25 cellular contexts compared by ENCODE assay signal in the genomic region with DNA sequence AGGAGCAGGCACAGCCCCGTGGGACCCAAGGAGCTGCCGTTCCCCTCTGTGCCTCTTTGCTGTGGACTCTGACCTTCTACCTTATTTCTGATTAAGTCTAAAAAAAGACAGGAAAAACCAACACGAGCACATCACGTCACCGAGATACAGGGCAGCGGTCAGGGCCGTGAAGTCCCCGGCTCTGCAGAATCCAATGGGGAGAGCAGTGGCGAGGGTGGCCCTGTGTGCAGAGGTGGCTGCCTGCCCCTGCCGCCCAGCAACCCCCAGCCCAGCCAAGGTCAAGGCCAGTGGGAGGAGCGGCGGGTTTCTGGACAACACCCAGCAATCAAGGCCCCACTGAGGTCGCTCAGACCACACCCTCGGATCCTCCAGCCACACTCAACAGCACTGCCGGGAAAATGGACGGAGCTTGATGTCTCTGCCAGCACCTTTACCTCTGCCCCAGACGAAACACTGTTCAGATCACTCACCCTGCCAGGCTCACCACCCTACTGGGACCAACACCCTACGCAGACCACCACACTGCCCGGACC. TPM values are rescaled to one million over a fixed set of nuclear protein-coding genes. Genes with fewer than 3 reads are reported as not detected.
A peak's percentile ranks its signal among the peaks of the same experiment; 100 is the strongest.
DNase-seq lines count a peak whose midpoint lies in the region; ATAC-seq, FAIRE-seq and TF ChIP-seq lines count a peak whose summit lies in the region.
"Had no signal": no experiment of that assay in that cellular context is flagged by ENCODE, and none has a peak within 500 bp of the region (broad histone marks: within the 10 kb centered on the region; RNA-seq: fewer than 3 reads in every experiment).

No MANE protein-coding gene starts in this region.

- H3K27me3 ChIP-seq in GM12878 (replicated peaks in 1 of 2; ENCODE audit: control insufficient read depth in 2 of 2, insufficient read depth in 2 of 2, low read length in 1 of 2) = no peaks in the 10 kb centered on the region
- H3K27me3 ChIP-seq: MG63, uterus had no signal

- 18% methylated on average over 19 of the region's 19 CpGs for WGBS in GM12878 (ENCODE audit: insufficient coverage, insufficient replicate concordance, low lambda C conversion rate, missing lambda C conversion rate)

- H3K79me2 ChIP-seq in GM12878 (ENCODE audit: control insufficient read depth, insufficient read depth, low read length) = no peaks in the 10 kb centered on the region
- H3K79me2 ChIP-seq: parathyroid adenoma had no signal

- no peaks in the 10 kb centered on the region for H3K9me3 ChIP-seq in GM12878 (replicated peaks; ENCODE audit: control insufficient read depth, insufficient read depth, low read length)
- H3K9me3 ChIP-seq: MG63, uterus had no signal

- TF ChIP-seq RAD21 in GM12878 (IDR thresholded peaks at IDR 0.05; ENCODE audit: insufficient read depth, low read depth, low read length) = no peak

- TF ChIP-seq CTCF in GM12878 (IDR thresholded peaks at IDR 0.05 in 2 of 3, conservative IDR thresholded peaks at IDR 0.05 in 1 of 3; ENCODE audit: control insufficient read depth in 2 of 3, extremely low read depth in 1 of 3, insufficient read depth in 1 of 3, low read depth in 3 of 3, low read length in 3 of 3) = no peak

- TF ChIP-seq POLR2A in GM12878 (IDR thresholded peaks at IDR 0.05; ENCODE audit: low read depth, low read length) = no peak

- H3K27me3 Mint-ChIP-seq in activated T-cell treated with anti-CD3 and anti-CD28 coated beads, Interleukin-2, amount 50 U/mL, for 24 hours = peaks cover 26% of the 10 kb centered on the region
- H3K27me3 Mint-ChIP-seq in activated T-cell treated with anti-CD3 and anti-CD28 coated beads, Interleukin-2, amount 50 U/mL, for 4 hours (ENCODE audit: low read depth) = peaks cover 16% of the 10 kb centered on the region
- peaks cover 38% of the 10 kb centered on the region for H3K27me3 Mint-ChIP-seq in stimulated activated naive CD8-positive, alpha-beta T cell treated with anti-CD3 and anti-CD28 coated beads, Interleukin-15, amount 100 ng/mL, for 72 hours

- H3K4me1 Mint-ChIP-seq in activated T-cell treated with anti-CD3 and anti-CD28 coated beads, Interleukin-2, amount 50 U/mL, for 24 hours (ENCODE audit: low read depth) = no peaks in the 10 kb centered on the region
- no peaks in the 10 kb centered on the region for H3K4me1 Mint-ChIP-seq in activated T-cell treated with anti-CD3 and anti-CD28 coated beads, Interleukin-2, amount 50 U/mL, for 4 hours (ENCODE audit: low read depth)
- H3K4me1 Mint-ChIP-seq in stimulated activated naive CD8-positive, alpha-beta T cell treated with anti-CD3 and anti-CD28 coated beads, Interleukin-15, amount 100 ng/mL, for 72 hours = no peaks in the 10 kb centered on the region
- H3K4me1 Mint-ChIP-seq: central memory CD8-positive, alpha-beta T cell; T-cell had no signal

- no peak overlapping the region for H3K4me3 Mint-ChIP-seq in activated T-cell treated with anti-CD3 and anti-CD28 coated beads, Interleukin-2, amount 50 U/mL, for 24 hours
- H3K4me3 Mint-ChIP-seq in activated T-cell treated with anti-CD3 and anti-CD28 coated beads, Interleukin-2, amount 50 U/mL, for 4 hours = no peak overlapping the region
- H3K4me3 Mint-ChIP-seq in stimulated activated naive CD8-positive, alpha-beta T cell treated with anti-CD3 and anti-CD28 coated beads, Interleukin-15, amount 100 ng/mL, for 72 hours = no peak overlapping the region
- H3K4me3 Mint-ChIP-seq: central memory CD8-positive, alpha-beta T cell; naive B cell; T-cell had no signal

- DNase-seq in activated T-cell treated with anti-CD3 and anti-CD28 coated beads, Interleukin-2, amount 50 U/mL, for 24 hours = peak; percentile 17
- no peak for DNase-seq in activated T-cell treated with anti-CD3 and anti-CD28 coated beads, Interleukin-2, amount 50 U/mL, for 4 hours
- no peak for DNase-seq in GM12878 (ENCODE audit: low read depth, low spot score)
- DNase-seq in mesenteric fat pad (ENCODE audit: low spot score) = peak; percentile 81
- no peak for DNase-seq in stimulated activated naive CD8-positive, alpha-beta T cell treated with anti-CD3 and anti-CD28 coated beads, Interleukin-15, amount 100 ng/mL, for 72 hours
- DNase-seq in AG08395 (ENCODE audit: low spot score) = no peak
- no peak for DNase-seq in HUDEP-2 (lab: John Stamatoyannopoulos, UW; ENCODE audit: unreplicated experiment in 76 of 76)
- DNase-seq: activated CD4-positive, alpha-beta T cell treated with anti-CD3 and anti-CD28 coated beads, Interleukin-2, amount 50 U/mL, for 1 hour; activated naive CD4-positive, alpha-beta T cell treated with Interleukin-2 at 50 U/mL for 16 hours; foreskin keratinocyte; IMR-90; MG63; naive B cell; NCI-H1417 treated with DMSO at 0.1 percent for 48 hours; NCI-H748 treated with DMSO at 0.1 percent for 48 hours; uterus had no signal

- no peak overlapping the region for H3K4me3 ChIP-seq in GM12878
- H3K4me3 ChIP-seq: BLaER1 treated with 17β-estradiol and CSF1 and Interleukin-3, amounts not matched to agents 10 nM and 100 nM; MG63; skin epidermis; uterus had no signal

- no peak overlapping the region for H3K27ac Mint-ChIP-seq in activated T-cell treated with anti-CD3 and anti-CD28 coated beads, Interleukin-2, amount 50 U/mL, for 24 hours
- no peak overlapping the region for H3K27ac Mint-ChIP-seq in stimulated activated naive CD8-positive, alpha-beta T cell treated with anti-CD3 and anti-CD28 coated beads, Interleukin-15, amount 100 ng/mL, for 72 hours
- H3K27ac Mint-ChIP-seq: T-cell had no signal

- FAIRE-seq in GM12878 (lab: Jason Lieb, UNC) = no peak
- FAIRE-seq: A204.1, D721Med, GM18507 had no signal

- no peak overlapping the region for H3K27ac ChIP-seq in GM12878 (ENCODE audit: control insufficient read depth, insufficient read depth)
- H3K27ac ChIP-seq: BLaER1 treated with 17β-estradiol and CSF1 and Interleukin-3, amounts not matched to agents 10 nM and 100 nM; foreskin keratinocyte; parathyroid adenoma; skin epidermis; uterus had no signal

- in situ Hi-C loops in GM12878 (cut with MboI) = loop anchor here (5.0 kb wide), 1 partner anchor 35 kb away; no protein-coding TSS in a partner anchor

- H3K36me3 Mint-ChIP-seq in activated T-cell treated with anti-CD3 and anti-CD28 coated beads, Interleukin-2, amount 50 U/mL, for 24 hours (ENCODE audit: low read depth) = no peaks in the 10 kb centered on the region
- H3K36me3 Mint-ChIP-seq in activated T-cell treated with anti-CD3 and anti-CD28 coated beads, Interleukin-2, amount 50 U/mL, for 4 hours (ENCODE audit: insufficient read depth) = no peaks in the 10 kb centered on the region
- H3K36me3 Mint-ChIP-seq: naive B cell, T-cell had no signal

- ATAC-seq in activated T-cell treated with anti-CD3 and anti-CD28 coated beads, Interleukin-2, amount 50 U/mL, for 4 hours = no peak
- peak; percentile 36; the same call in 2 of the 3 replicates for ATAC-seq in GM12878
- ATAC-seq in stimulated activated naive CD8-positive, alpha-beta T cell treated with anti-CD3 and anti-CD28 coated beads, Interleukin-15, amount 100 ng/mL, for 72 hours = peak; percentile 19
- ATAC-seq in HG02884 (IDR thresholded peaks at IDR 0.05; ENCODE audit: unreplicated experiment) = no peak
- ATAC-seq: foreskin keratinocyte, T-cell had no signal

- H3K9me3 Mint-ChIP-seq in activated T-cell treated with anti-CD3 and anti-CD28 coated beads, Interleukin-2, amount 50 U/mL, for 24 hours = no peaks in the 10 kb centered on the region
- no peaks in the 10 kb centered on the region for H3K9me3 Mint-ChIP-seq in activated T-cell treated with anti-CD3 and anti-CD28 coated beads, Interleukin-2, amount 50 U/mL, for 4 hours
- H3K9me3 Mint-ChIP-seq in stimulated activated naive CD8-positive, alpha-beta T cell treated with anti-CD3 and anti-CD28 coated beads, Interleukin-15, amount 100 ng/mL, for 72 hours = no peaks in the 10 kb centered on the region
- H3K9me3 Mint-ChIP-seq: central memory CD8-positive, alpha-beta T cell; T-cell had no signal

- H3K4me2 ChIP-seq in GM12878 (ENCODE audit: control insufficient read depth, insufficient read depth) = no peak overlapping the region
- H3K4me2 ChIP-seq: BLaER1 treated with 17β-estradiol and CSF1 and Interleukin-3, amounts not matched to agents 10 nM and 100 nM had no signal

- H3K36me3 ChIP-seq in GM12878 (ENCODE audit: control insufficient read depth in 2 of 2, insufficient read depth in 2 of 2, low read length in 1 of 2) = no peaks in the 10 kb centered on the region
- H3K36me3 ChIP-seq: BLaER1 treated with 17β-estradiol and CSF1 and Interleukin-3, amounts not matched to agents 10 nM and 100 nM; MG63; uterus had no signal

- H2AFZ ChIP-seq in GM12878 (ENCODE audit: control insufficient read depth, low read depth, low read length) = no peak overlapping the region
- H2AFZ ChIP-seq: parathyroid adenoma had no signal

- SMC1A ChIA-PET in GM12878 (lab: Charles Lee; ENCODE audit: uncharacterized antibody, unreplicated experiment) = no interaction called here

- no peak for TF ChIP-seq EP300 in GM12878 (IDR thresholded peaks at IDR 0.05; ENCODE audit: borderline replicate concordance in 1 of 2, control insufficient read depth in 1 of 2, low read depth in 2 of 2, low read length in 2 of 2)

- H3K4me1 ChIP-seq in GM12878 (ENCODE audit: control insufficient read depth, insufficient read depth, low read length) = no peaks in the 10 kb centered on the region
- H3K4me1 ChIP-seq: BLaER1 treated with 17β-estradiol and CSF1 and Interleukin-3, amounts not matched to agents 10 nM and 100 nM; foreskin keratinocyte; parathyroid adenoma; uterus had no signal

- no peak overlapping the region for H3K9ac ChIP-seq in GM12878 (ENCODE audit: control insufficient read depth, insufficient read depth, low read length)
- H3K9ac ChIP-seq: BLaER1 treated with 17β-estradiol and CSF1 and Interleukin-3, amounts not matched to agents 10 nM and 100 nM; parathyroid adenoma had no signal

- CTCF ChIA-PET in GM12878 (lab: Yijun Ruan, JAX) = no interaction called here

- RAD21 ChIA-PET in GM12878 (lab: Charles Lee; ENCODE audit: unreplicated experiment) = no interaction called here

- no peaks in the 10 kb centered on the region for H4K20me1 ChIP-seq in GM12878 (ENCODE audit: control insufficient read depth, insufficient read depth)
- H4K20me1 ChIP-seq: BLaER1 treated with 17β-estradiol and CSF1 and Interleukin-3, amounts not matched to agents 10 nM and 100 nM had no signal

- no TSS peak for BruUV-seq in GM12878 (replicated peaks; lab: Mats Ljungman, UMichigan)

- intact Hi-C loops in GM12878 (cut with micrococcal nuclease; ENCODE audit: unreplicated experiment) = no loop called here

- POLR2A ChIA-PET in GM12878 (lab: Charles Lee) = no interaction called here

RNA-seq across cellular contexts. Expression of a gene that starts 32.7 kb away (rescaled TPM):
- 1 to 10 TPM; 3.4 to 4.9 (median 3.5) TPM for total RNA-seq in activated T-cell treated with anti-CD3 and anti-CD28 coated beads, Interleukin-2, amount 50 U/mL, for 4 hours
- 4.6 TPM in 2 replicates for total RNA-seq in GM12878 (2013; cell fraction: nucleolus; rRNA removed)
- total RNA-seq in GM12878 (2014; rRNA removed) (2.8 and 3.2 TPM in 2 replicates), GM12878 (2014; rRNA removed; fragmentation: Illumina TruSeq; extraction: Trizol) (0.89 and 1.1 TPM in 2 replicates), GM12878 (2021) (2.3 and 2.5 TPM in 2 replicates), mesenteric fat pad (1.1 TPM)
- 1.1 TPM for polyA plus RNA-seq in GM12878 (2011; ENCODE audit: low read depth)
- polyA plus RNA-seq in GM12878 (2011; rRNA removed) (1.1 and 1.6 TPM in 2 replicates), GM12878 (2014; fragmentation: Illumina TruSeq; extraction: Trizol) (1.5 and 1.7 TPM in 2 replicates), GM12878 (2014; fragmentation: Nextera tagmentation; extraction: Ambion mirVana) (under 1 TPM in 1 of 2 experiments, not detected in 1; 0.04 TPM), GM12878 (2014; rRNA removed) (4.7 and 5.2 TPM in 2 replicates), GM12878 (2016; fragmentation: Nextera tagmentation; extraction: Ambion mirVana) (1 to 10 TPM; 2.9 to 3.1 TPM)
- 1.6 and 2.1 TPM in 2 replicates for polyA plus RNA-seq in GM12878 (2011; cell fraction: cytosol; rRNA removed)
- 4.8 and 5.6 TPM in 2 replicates for polyA plus RNA-seq in GM12878 (2011; cell fraction: nucleus; rRNA removed)
- 1.6 and 1.9 TPM in 2 replicates for polyA plus RNA-seq in GM12878 (2012)
- 0.44 and 0.82 TPM in 2 replicates for polyA minus RNA-seq in GM12878 (2011; rRNA and poly(A)+ RNA removed)
- polyA minus RNA-seq in GM12878 (2011; cell fraction: cytosol; rRNA and poly(A)+ RNA removed) = 0.62 TPM in 1 of 2 replicates, not detected in the other
- 1.8 and 2.9 TPM in 2 replicates for polyA minus RNA-seq in GM12878 (2011; cell fraction: nucleus; rRNA and poly(A)+ RNA removed)

RNA-seq across cellular contexts. Expression of a gene that starts 55.2 kb away (rescaled TPM):
- total RNA-seq in activated T-cell treated with anti-CD3 and anti-CD28 coated beads, Interleukin-2, amount 50 U/mL, for 4 hours = 10 to 100 TPM; 19.7 to 20.4 (median 19.9) TPM
- total RNA-seq in GM12878 (2013; cell fraction: nucleolus; rRNA removed) = 55.7 and 58.5 TPM in 2 replicates
- total RNA-seq in GM12878 (2014; rRNA removed) = 7.2 and 7.7 TPM in 2 replicates
- total RNA-seq in GM12878 (2014; rRNA removed; fragmentation: Illumina TruSeq; extraction: Trizol) = 5.5 and 5.9 TPM in 2 replicates
- 13.5 and 13.7 TPM in 2 replicates for total RNA-seq in GM12878 (2021)
- polyA plus RNA-seq in GM12878 (2011; ENCODE audit: low read depth) = 1.7 TPM
- polyA plus RNA-seq in GM12878 (2011; rRNA removed) = 6.8 and 9.7 TPM in 2 replicates
- polyA plus RNA-seq in GM12878 (2011; cell fraction: cytosol; rRNA removed) = 8.9 and 10.4 TPM in 2 replicates
- 25.7 and 31.2 TPM in 2 replicates for polyA plus RNA-seq in GM12878 (2011; cell fraction: nucleus; rRNA removed)
- 4.5 and 5.8 TPM in 2 replicates for polyA plus RNA-seq in GM12878 (2012)
- 1.8 and 4.0 TPM in 2 replicates for polyA plus RNA-seq in GM12878 (2014; fragmentation: Illumina TruSeq; extraction: Trizol)
- under 1 TPM; 0.35 to 0.99 TPM for polyA plus RNA-seq in GM12878 (2014; fragmentation: Nextera tagmentation; extraction: Ambion mirVana)
- polyA plus RNA-seq in GM12878 (2014; rRNA removed) = 8.3 and 9.3 TPM in 2 replicates
- 1 to 10 TPM; 8.9 to 9.9 TPM for polyA plus RNA-seq in GM12878 (2016; fragmentation: Nextera tagmentation; extraction: Ambion mirVana)
- polyA minus RNA-seq in GM12878 (2011; rRNA and poly(A)+ RNA removed) = 13.0 and 23.2 TPM in 2 replicates
- 6.0 and 7.4 TPM in 2 replicates for polyA minus RNA-seq in GM12878 (2011; cell fraction: cytosol; rRNA and poly(A)+ RNA removed)
- 15.7 and 27.2 TPM in 2 replicates for polyA minus RNA-seq in GM12878 (2011; cell fraction: nucleus; rRNA and poly(A)+ RNA removed)
- 2.0 TPM for total RNA-seq in mesenteric fat pad

Comparison
In these comparisons a context has a peak if more than half of its experiments do, and no peak if none do; other contexts are left out.
1. DNase-seq: peak in activated T-cell treated with anti-CD3 and anti-CD28 coated beads, Interleukin-2, amount 50 U/mL, for 24 hours (single experiment) and mesenteric fat pad (single experiment); none in activated T-cell treated with anti-CD3 and anti-CD28 coated beads, Interleukin-2, amount 50 U/mL, for 4 hours (single experiment), GM12878 (single experiment), stimulated activated naive CD8-positive, alpha-beta T cell treated with anti-CD3 and anti-CD28 coated beads, Interleukin-15, amount 100 ng/mL, for 72 hours (0 of 2), AG08395 (single experiment) and HUDEP-2 (0 of 76).
2. ATAC-seq: peak in GM12878 (single experiment) and stimulated activated naive CD8-positive, alpha-beta T cell treated with anti-CD3 and anti-CD28 coated beads, Interleukin-15, amount 100 ng/mL, for 72 hours (single experiment); none in activated T-cell treated with anti-CD3 and anti-CD28 coated beads, Interleukin-2, amount 50 U/mL, for 4 hours (0 of 2) and HG02884 (single experiment).